ENCODE assay signal across 1 cellular context in the genomic region with DNA sequence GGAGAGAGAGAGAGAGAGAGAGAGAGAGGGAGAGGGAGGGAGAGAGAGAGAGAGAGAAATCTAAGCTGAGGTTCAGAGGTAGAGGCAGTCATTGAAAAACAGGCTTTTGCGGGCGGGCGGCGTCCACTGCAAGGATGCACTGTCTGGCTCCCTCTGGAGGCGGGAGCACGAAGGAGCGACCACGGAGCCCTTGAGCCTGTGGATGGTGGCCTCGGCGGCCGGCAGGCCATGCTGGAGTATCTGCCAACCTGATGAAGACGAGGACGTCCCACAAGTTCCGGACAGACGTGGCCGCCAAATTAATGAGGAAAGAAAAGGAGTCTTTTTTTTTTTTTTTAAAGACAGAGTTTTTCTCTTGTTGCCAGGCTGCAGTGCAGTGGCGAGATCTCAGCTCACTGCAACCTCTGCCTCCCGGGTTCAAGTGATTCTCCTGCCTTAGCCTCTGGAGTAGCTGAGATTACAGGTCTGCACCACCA.
A peak's percentile ranks its signal among the peaks of the same experiment; 100 is the strongest.
TF ChIP-seq lines count a peak whose summit lies in the region.

No MANE protein-coding gene starts in this region.

TF ChIP-seq in K562, 482 proteins besides CTCF, POLR2A, EP300 and RAD21 (continued from another document and continues in another):
- TF ChIP-seq, protein P1, sequence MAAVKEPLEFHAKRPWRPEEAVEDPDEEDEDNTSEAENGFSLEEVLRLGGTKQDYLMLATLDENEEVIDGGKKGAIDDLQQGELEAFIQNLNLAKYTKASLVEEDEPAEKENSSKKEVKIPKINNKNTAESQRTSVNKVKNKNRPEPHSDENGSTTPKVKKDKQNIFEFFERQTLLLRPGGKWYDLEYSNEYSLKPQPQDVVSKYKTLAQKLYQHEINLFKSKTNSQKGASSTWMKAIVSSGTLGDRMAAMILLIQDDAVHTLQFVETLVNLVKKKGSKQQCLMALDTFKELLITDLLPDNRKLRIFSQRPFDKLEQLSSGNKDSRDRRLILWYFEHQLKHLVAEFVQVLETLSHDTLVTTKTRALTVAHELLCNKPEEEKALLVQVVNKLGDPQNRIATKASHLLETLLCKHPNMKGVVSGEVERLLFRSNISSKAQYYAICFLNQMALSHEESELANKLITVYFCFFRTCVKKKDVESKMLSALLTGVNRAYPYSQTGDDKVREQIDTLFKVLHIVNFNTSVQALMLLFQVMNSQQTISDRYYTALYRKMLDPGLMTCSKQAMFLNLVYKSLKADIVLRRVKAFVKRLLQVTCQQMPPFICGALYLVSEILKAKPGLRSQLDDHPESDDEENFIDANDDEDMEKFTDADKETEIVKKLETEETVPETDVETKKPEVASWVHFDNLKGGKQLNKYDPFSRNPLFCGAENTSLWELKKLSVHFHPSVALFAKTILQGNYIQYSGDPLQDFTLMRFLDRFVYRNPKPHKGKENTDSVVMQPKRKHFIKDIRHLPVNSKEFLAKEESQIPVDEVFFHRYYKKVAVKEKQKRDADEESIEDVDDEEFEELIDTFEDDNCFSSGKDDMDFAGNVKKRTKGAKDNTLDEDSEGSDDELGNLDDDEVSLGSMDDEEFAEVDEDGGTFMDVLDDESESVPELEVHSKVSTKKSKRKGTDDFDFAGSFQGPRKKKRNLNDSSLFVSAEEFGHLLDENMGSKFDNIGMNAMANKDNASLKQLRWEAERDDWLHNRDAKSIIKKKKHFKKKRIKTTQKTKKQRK (IDR thresholded peaks at IDR 0.05; ENCODE audit: borderline replicate concordance, low read depth, low read length) = no peak
- TF ChIP-seq PCBP1 (IDR thresholded peaks at IDR 0.05; ENCODE audit: low read depth, low read length, poor library complexity, severe bottlenecking) = no peak
- no peak for TF ChIP-seq TEAD1 (CRISPR knock-in tag; IDR thresholded peaks at IDR 0.05)
- TF ChIP-seq, protein P2, sequence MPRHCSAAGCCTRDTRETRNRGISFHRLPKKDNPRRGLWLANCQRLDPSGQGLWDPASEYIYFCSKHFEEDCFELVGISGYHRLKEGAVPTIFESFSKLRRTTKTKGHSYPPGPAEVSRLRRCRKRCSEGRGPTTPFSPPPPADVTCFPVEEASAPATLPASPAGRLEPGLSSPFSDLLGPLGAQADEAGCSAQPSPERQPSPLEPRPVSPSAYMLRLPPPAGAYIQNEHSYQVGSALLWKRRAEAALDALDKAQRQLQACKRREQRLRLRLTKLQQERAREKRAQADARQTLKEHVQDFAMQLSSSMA (CRISPR knock-in tag; IDR thresholded peaks at IDR 0.05) = no peak
- TF ChIP-seq ASH1L (IDR thresholded peaks at IDR 0.05; ENCODE audit: borderline replicate concordance, low read depth, partially characterized antibody) = no peak
- TF ChIP-seq PTBP1 (IDR thresholded peaks at IDR 0.05; ENCODE audit: low read depth, low read length) = no peak
- TF ChIP-seq NBN (IDR thresholded peaks at IDR 0.05; ENCODE audit: low read depth) = peak; percentile 61; the same call in 1 of the 2 replicates
- TF ChIP-seq RBM14 (IDR thresholded peaks at IDR 0.05; ENCODE audit: borderline replicate concordance, insufficient read depth, low read depth, low read length) = no peak
- TF ChIP-seq MCM5 (IDR thresholded peaks at IDR 0.05; ENCODE audit: low read depth) = no peak
- peak; percentile 48; the same call in 1 of the 2 replicates for TF ChIP-seq NR2C1 (IDR thresholded peaks at IDR 0.05)
- TF ChIP-seq NR2C1 (tag; IDR thresholded peaks at IDR 0.05) = no peak
- 0 out of 2 replicates have a peak, but pooled peaks have one; percentile 21 for TF ChIP-seq CHAMP1 (IDR thresholded peaks at IDR 0.05)
- TF ChIP-seq ATF7 (IDR thresholded peaks at IDR 0.05) = no peak; the same call in 1 of the 2 replicates
- no peak for TF ChIP-seq E4F1 (CRISPR knock-in tag; IDR thresholded peaks at IDR 0.05; ENCODE audit: borderline replicate concordance)
- TF ChIP-seq ZKSCAN1 (IDR thresholded peaks at IDR 0.05; ENCODE audit: low read depth, low read length) = no peak
- peak; percentile 85 for TF ChIP-seq ADNP (tag; IDR thresholded peaks at IDR 0.05)
- no peak for TF ChIP-seq ZNF134 (CRISPR knock-in tag; conservative IDR thresholded peaks at IDR 0.05)
- 0 out of 2 replicates have a peak, but pooled peaks have one; percentile 18 for TF ChIP-seq ZFX (CRISPR knock-in tag; IDR thresholded peaks at IDR 0.05)
- TF ChIP-seq KDM5B (IDR thresholded peaks at IDR 0.05; ENCODE audit: insufficient replicate concordance, low read depth, low read length) = no peak
- TF ChIP-seq, protein P3, sequence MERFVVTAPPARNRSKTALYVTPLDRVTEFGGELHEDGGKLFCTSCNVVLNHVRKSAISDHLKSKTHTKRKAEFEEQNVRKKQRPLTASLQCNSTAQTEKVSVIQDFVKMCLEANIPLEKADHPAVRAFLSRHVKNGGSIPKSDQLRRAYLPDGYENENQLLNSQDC (CRISPR knock-in tag; IDR thresholded peaks at IDR 0.05) = no peak
- 0 out of 2 replicates have a peak, but pooled peaks have one; percentile 31 for TF ChIP-seq ZHX1 (conservative IDR thresholded peaks at IDR 0.05; ENCODE audit: low read length)
- no peak for TF ChIP-seq HIVEP1 (CRISPR knock-in tag; IDR thresholded peaks at IDR 0.05)
- no peak for TF ChIP-seq ATF4 (CRISPR knock-in tag; IDR thresholded peaks at IDR 0.05)
- peak; percentile 36; the same call in 1 of the 2 replicates for TF ChIP-seq RB1 (IDR thresholded peaks at IDR 0.05; ENCODE audit: low read depth)
- TF ChIP-seq, protein P4, sequence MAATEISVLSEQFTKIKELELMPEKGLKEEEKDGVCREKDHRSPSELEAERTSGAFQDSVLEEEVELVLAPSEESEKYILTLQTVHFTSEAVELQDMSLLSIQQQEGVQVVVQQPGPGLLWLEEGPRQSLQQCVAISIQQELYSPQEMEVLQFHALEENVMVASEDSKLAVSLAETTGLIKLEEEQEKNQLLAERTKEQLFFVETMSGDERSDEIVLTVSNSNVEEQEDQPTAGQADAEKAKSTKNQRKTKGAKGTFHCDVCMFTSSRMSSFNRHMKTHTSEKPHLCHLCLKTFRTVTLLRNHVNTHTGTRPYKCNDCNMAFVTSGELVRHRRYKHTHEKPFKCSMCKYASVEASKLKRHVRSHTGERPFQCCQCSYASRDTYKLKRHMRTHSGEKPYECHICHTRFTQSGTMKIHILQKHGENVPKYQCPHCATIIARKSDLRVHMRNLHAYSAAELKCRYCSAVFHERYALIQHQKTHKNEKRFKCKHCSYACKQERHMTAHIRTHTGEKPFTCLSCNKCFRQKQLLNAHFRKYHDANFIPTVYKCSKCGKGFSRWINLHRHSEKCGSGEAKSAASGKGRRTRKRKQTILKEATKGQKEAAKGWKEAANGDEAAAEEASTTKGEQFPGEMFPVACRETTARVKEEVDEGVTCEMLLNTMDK (IDR thresholded peaks at IDR 0.05; ENCODE audit: borderline replicate concordance, insufficient read depth, low read depth, low read length, poor library complexity, severe bottlenecking) = peak; percentile 40
- no peak for TF ChIP-seq BRF2 (IDR thresholded peaks at IDR 0.05; ENCODE audit: borderline replicate concordance, insufficient read depth, insufficient read length)
- TF ChIP-seq RUNX1 (IDR thresholded peaks at IDR 0.05; ENCODE audit: low read depth) = no peak
- TF ChIP-seq NCOR1 (IDR thresholded peaks at IDR 0.05) = no peak
- no peak for TF ChIP-seq ZNF444 (CRISPR knock-in tag; IDR thresholded peaks at IDR 0.05)
- TF ChIP-seq ZNF274 (IDR thresholded peaks at IDR 0.05; ENCODE audit: borderline replicate concordance, low read depth, low read length) = no peak
- TF ChIP-seq KAT8 (IDR thresholded peaks at IDR 0.05; ENCODE audit: low read depth) = no peak
- TF ChIP-seq ZNF197 (CRISPR knock-in tag; IDR thresholded peaks at IDR 0.05; ENCODE audit: low read depth) = no peak
- TF ChIP-seq ATF1 (CRISPR knock-in tag; IDR thresholded peaks at IDR 0.05) = no peak
- TF ChIP-seq ATF1 (tag; IDR thresholded peaks at IDR 0.05) = peak; percentile 15; the same call in 1 of the 2 replicates
- no peak for TF ChIP-seq TRIM28 (IDR thresholded peaks at IDR 0.05)
- no peak for TF ChIP-seq KDM4B (IDR thresholded peaks at IDR 0.05; ENCODE audit: borderline replicate concordance in 2 of 2, low read depth in 1 of 2)
- TF ChIP-seq DIDO1 (tag; IDR thresholded peaks at IDR 0.05; ENCODE audit: low read depth) = no peak
- TF ChIP-seq FIP1L1 (IDR thresholded peaks at IDR 0.05; ENCODE audit: low read depth, low read length, poor library complexity, severe bottlenecking) = no peak
- peak; percentile 31 for TF ChIP-seq NEUROD1 (IDR thresholded peaks at IDR 0.05; ENCODE audit: borderline replicate concordance, low read depth, low read length, partially characterized antibody)
- peak in 1 of 2 experiments; percentile 48; a peak in 2 of 4 replicates for TF ChIP-seq MAZ (CRISPR knock-in tag; conservative IDR thresholded peaks at IDR 0.05 in 1 of 2, IDR thresholded peaks at IDR 0.05 in 1 of 2)
- TF ChIP-seq JUND (IDR thresholded peaks at IDR 0.05; ENCODE audit: borderline replicate concordance, low read depth, low read length) = peak; percentile 36
- no peak for TF ChIP-seq JUND (tag; IDR thresholded peaks at IDR 0.05; ENCODE audit: borderline replicate concordance, low read depth, low read length)
- no peak for TF ChIP-seq SPI1 (IDR thresholded peaks at IDR 0.05; ENCODE audit: borderline replicate concordance, low read depth, low read length)
- TF ChIP-seq, protein P5, sequence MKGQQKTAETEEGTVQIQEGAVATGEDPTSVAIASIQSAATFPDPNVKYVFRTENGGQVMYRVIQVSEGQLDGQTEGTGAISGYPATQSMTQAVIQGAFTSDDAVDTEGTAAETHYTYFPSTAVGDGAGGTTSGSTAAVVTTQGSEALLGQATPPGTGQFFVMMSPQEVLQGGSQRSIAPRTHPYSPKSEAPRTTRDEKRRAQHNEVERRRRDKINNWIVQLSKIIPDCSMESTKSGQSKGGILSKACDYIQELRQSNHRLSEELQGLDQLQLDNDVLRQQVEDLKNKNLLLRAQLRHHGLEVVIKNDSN (CRISPR knock-in tag; IDR thresholded peaks at IDR 0.05) = no peak
- no peak for TF ChIP-seq HDGF (IDR thresholded peaks at IDR 0.05)
- no peak for TF ChIP-seq SETDB1 (IDR thresholded peaks at IDR 0.05; ENCODE audit: low read length)
- TF ChIP-seq BRD9 (IDR thresholded peaks at IDR 0.05; ENCODE audit: low read depth, partially characterized antibody) = peak; percentile 21
- TF ChIP-seq L3MBTL2 (IDR thresholded peaks at IDR 0.05) = peak; percentile 84
